In genomic region chr11:8096575-8096974, GRCh38 we compare ENCODE assay signal across 25 cellular contexts.
"Had no signal": no experiment of that assay in that cellular context is flagged by ENCODE, and none has a peak within 500 bp of the region (broad histone marks: within the 10 kb centered on the region; RNA-seq: fewer than 3 reads in every experiment).

No MANE protein-coding gene starts in this region.

- ATAC-seq: activated naive CD4-positive, alpha-beta T cell treated with anti-CD3 and anti-CD28 coated beads, Interleukin-2, amount 50 U/mL, for 72 hours; activated T-cell treated with anti-CD3 and anti-CD28 coated beads, Interleukin-2, amount 50 U/mL, for 72 hours; gastroesophageal sphincter; left colon; naive thymus-derived CD4-positive, alpha-beta T cell; right cardiac atrium; stimulated activated memory B cell treated with anti-CD40 and anti-IgM and Interleukin-4, amounts not matched to agents 10 μg/mL and 1 μg/mL and 100 μg/mL, for 72 hours had no signal

- H3K27ac ChIP-seq: coronary artery, gastroesophageal sphincter, hepatocyte, stomach, tibial artery had no signal

- DNase-seq: activated CD4-positive, alpha-beta memory T cell treated with anti-CD3 and anti-CD28 coated beads for 36 hours; activated CD4-positive, alpha-beta T cell treated with anti-CD3 and anti-CD28 coated beads, Interleukin-2, amount 10 ng/mL, durations not matched to agents 24 days and 14 days; activated CD4-positive, CD25-positive, alpha-beta regulatory T cell treated with anti-CD3 and anti-CD28 coated beads, Interleukin-2, amount 50 U/mL, for 72 hours; activated naive CD4-positive, alpha-beta T cell; activated T-cell treated with anti-CD3 and anti-CD28 coated beads for 4 hours; activated T-cell treated with anti-CD3 and anti-CD28 coated beads, Interleukin-2, amount 50 U/mL, for 72 hours; cerebellar nuclear complex; dorsolateral prefrontal cortex; effector memory CD4-positive, alpha-beta T cell; erythroblast; left colon; midbrain; nucleus accumbens; right cardiac atrium; SK-N-SH; SW 1271; T1000; tibial artery had no signal

- H3K4me3 ChIP-seq: coronary artery, dorsolateral prefrontal cortex, gastroesophageal sphincter, hepatocyte, stomach, tibial artery had no signal

- H3K9me3 ChIP-seq: gastroesophageal sphincter, SK-N-SH, stomach, tibial artery had no signal

- H3K27me3 ChIP-seq: dorsolateral prefrontal cortex, gastroesophageal sphincter, hepatocyte, stomach, tibial artery had no signal
